Comparison of ENCODE assay signal across 11 cellular contexts in genomic region chr22:39384750-39385480, GRCh38. TPM values are rescaled to one million over a fixed set of nuclear protein-coding genes. Genes with fewer than 3 reads are reported as not detected.
DNase-seq lines count a peak whose midpoint lies in the region; ATAC-seq, FAIRE-seq and TF ChIP-seq lines count a peak whose summit lies in the region.
"Had no signal": no experiment of that assay in that cellular context is flagged by ENCODE, and none has a peak within 500 bp of the region (broad histone marks: within the 10 kb centered on the region; RNA-seq: fewer than 3 reads in every experiment).

No MANE protein-coding gene starts in this region.

- no peak overlapping the region for H2BK15ac ChIP-seq in mesendoderm (replicated peaks; ENCODE audit: low read depth)

- no peak overlapping the region for H2BK5ac ChIP-seq in mesendoderm (ENCODE audit: low read length)

- no peak overlapping the region for H2BK120ac ChIP-seq in mesendoderm (ENCODE audit: low read depth, low read length)

- H4K8ac ChIP-seq in mesendoderm (ENCODE audit: low read depth, low read length), result no peak overlapping the region

- H3K4me2 ChIP-seq in K562 (ENCODE audit: insufficient read depth, low read length), result no peak overlapping the region; the same call in 1 of the 2 replicates
- no peak overlapping the region for H3K4me2 ChIP-seq in mesendoderm (ENCODE audit: low read length)

- H3K27me3 Mint-ChIP-seq in HFFc6 (ENCODE audit: insufficient read depth), result peaks cover 1% of the 10 kb centered on the region; the same call in 1 of the 2 replicates

- no peak overlapping the region for H2AFZ ChIP-seq in K562 (ENCODE audit: low read depth, low read length)

- WGBS in K562 (ENCODE audit: insufficient coverage, low coverage, missing lambda C conversion rate), result 24% methylated on average over 15 of the region's 21 CpGs
- no CpG with 5 or more reads among the region's 21 CpGs for WGBS in mesendoderm (ENCODE audit: extremely low coverage, insufficient coverage, low lambda C conversion rate)

- intact Hi-C loops in K562 (cut with micrococcal nuclease), result loop anchor here (5.0 kb wide), 1 partner anchor 132 kb away; no protein-coding TSS in a partner anchor

- H3K4ac ChIP-seq in mesendoderm (ENCODE audit: low read depth, low read length), result no peak overlapping the region

- CTCF ChIA-PET in K562 (lab: Yijun Ruan, JAX; ENCODE audit: low intra/inter-chr PET ratio), result interaction anchor here (0.6 kb wide), 1 partner anchor 802 kb away, joined by 3 read pairs; no protein-coding TSS in a partner anchor

- no peaks in the 10 kb centered on the region for H3K9me1 ChIP-seq in K562 (ENCODE audit: control insufficient read depth, insufficient read depth, low read length)

- no peak overlapping the region for H2AK5ac ChIP-seq in mesendoderm (ENCODE audit: low read length)

- H4K20me1 ChIP-seq in K562 (replicated peaks; ENCODE audit: control insufficient read depth, insufficient read depth, low read length), result no peaks in the 10 kb centered on the region

- no peak overlapping the region for H3K4me3 Mint-ChIP-seq in HFFc6
- H3K4me3 Mint-ChIP-seq: immature natural killer cell had no signal

- H4K5ac ChIP-seq in mesendoderm (ENCODE audit: low read length), result no peak overlapping the region

- peak; percentile 86 for FAIRE-seq in K562 (lab: Jason Lieb, UNC)

- no TSS peak for BruUV-seq in K562 (replicated peaks; lab: Mats Ljungman, UMichigan)

- peak in 1 of 2 experiments; percentile 43; a peak in 2 of 4 replicates for TF ChIP-seq RAD21 in K562 (CRISPR knock-in tag; conservative IDR thresholded peaks at IDR 0.05 in 1 of 2, IDR thresholded peaks at IDR 0.05 in 1 of 2)

- no peak for TF ChIP-seq EP300 in K562 (IDR thresholded peaks at IDR 0.05; ENCODE audit: low read length)

- DNase-seq in COR-L47 (lab: John Stamatoyannopoulos, UW), result peak; percentile 10
- DNase-seq in HFFc6, result no peak
- peak; percentile 26 to 63 (median 44) for DNase-seq in K562 (ENCODE audit: extremely low read depth in 1 of 4, low spot score in 3 of 4)
- DNase-seq in mesendoderm, result peak; percentile 82
- no peak for DNase-seq in stimulated activated CD4-positive, alpha-beta T cell treated with anti-CD3 and anti-CD28 coated beads, Interleukin-2, amount 100 ng/mL, for 48 hours
- DNase-seq in activated CD4-positive, alpha-beta T cell treated with anti-CD3 and anti-CD28 coated beads, Interleukin-2, amount 50 U/mL, for 4 hours, result no peak
- DNase-seq in UCSD-AML1 (lab: John Stamatoyannopoulos, UW; ENCODE audit: unreplicated experiment), result no peak
- DNase-seq: activated CD4-positive, CD25-positive, alpha-beta regulatory T cell; immature natural killer cell; NCI-H1694 had no signal

- no peak overlapping the region for H3K56ac ChIP-seq in mesendoderm (ENCODE audit: low read length)

- H3K79me1 ChIP-seq in mesendoderm (ENCODE audit: low read length), result no peaks in the 10 kb centered on the region

- in situ Hi-C loops in K562 (cut with MboI), result no loop called here

- no peaks in the 10 kb centered on the region for H3K9me3 Mint-ChIP-seq in HFFc6
- H3K9me3 Mint-ChIP-seq: immature natural killer cell had no signal

- TF ChIP-seq CTCF in HFFc6 (IDR thresholded peaks at IDR 0.05), result peak; percentile 60
- TF ChIP-seq CTCF in K562 (IDR thresholded peaks at IDR 0.05 in 2 of 3, conservative IDR thresholded peaks at IDR 0.05 in 1 of 3; ENCODE audit: insufficient read depth in 2 of 3, low read depth in 1 of 3, low read length in 3 of 3), result peak; percentile 56 to 65 (median 61)

- H3K27me3 ChIP-seq in K562 (ENCODE audit: control insufficient read depth in 2 of 2, insufficient read depth in 2 of 2, low read length in 2 of 2) (no peaks in the 10 kb centered on the region), mesendoderm (ENCODE audit: insufficient read depth, low read length, poor library complexity) (no peaks in the 10 kb centered on the region)

- H3K27ac Mint-ChIP-seq in HFFc6, result 0 out of 2 replicates have a peak overlapping the region, but pooled peaks have one; percentile 43
- H3K27ac Mint-ChIP-seq: immature natural killer cell had no signal

- H3K4me3 ChIP-seq in K562 (no peak overlapping the region), mesendoderm (ENCODE audit: low read length) (no peak overlapping the region)

- H3K36me3 ChIP-seq in K562 (ENCODE audit: control insufficient read depth, insufficient read depth, low read length) (no peaks in the 10 kb centered on the region), mesendoderm (ENCODE audit: control insufficient read depth, insufficient read depth, low read length) (no peaks in the 10 kb centered on the region)

- H3K9me3 ChIP-seq in K562 (replicated peaks; ENCODE audit: control insufficient read depth, insufficient read depth, low read depth, low read length), result no peaks in the 10 kb centered on the region

- H3K9ac ChIP-seq in K562 (ENCODE audit: insufficient read depth in 1 of 2, low read depth in 2 of 2, low read length in 2 of 2) (no peak overlapping the region), mesendoderm (ENCODE audit: low read length) (no peak overlapping the region)

- no peaks in the 10 kb centered on the region for H3K36me3 Mint-ChIP-seq in HFFc6 (ENCODE audit: low read depth)
- H3K36me3 Mint-ChIP-seq: immature natural killer cell had no signal

- H3K27ac ChIP-seq in K562 (ENCODE audit: extremely low read depth, low read depth, low read length) (no peak overlapping the region), mesendoderm (ENCODE audit: low read depth, low read length) (no peak overlapping the region)

- H3K79me2 ChIP-seq in K562 (ENCODE audit: control insufficient read depth, insufficient read depth, low read length) (no peaks in the 10 kb centered on the region), mesendoderm (ENCODE audit: control insufficient read depth, insufficient read depth, low read length) (no peaks in the 10 kb centered on the region)

- H3K18ac ChIP-seq in mesendoderm (ENCODE audit: low read length), result no peak overlapping the region

- H3K4me1 ChIP-seq in K562 (replicated peaks in 1 of 2; ENCODE audit: control insufficient read depth in 2 of 2, insufficient read depth in 2 of 2, low read length in 2 of 2) (peaks cover 0 to 40% of the 10 kb centered on the region in 2 experiments; a peak in 3 of 5 replicates), mesendoderm (ENCODE audit: control insufficient read depth, low read depth, low read length) (no peaks in the 10 kb centered on the region)

- H3K4me1 Mint-ChIP-seq in HFFc6 (ENCODE audit: low read depth), result peaks cover 12% of the 10 kb centered on the region

- no peak for TF ChIP-seq POLR2A in K562 (conservative IDR thresholded peaks at IDR 0.05)

- H3K23ac ChIP-seq in mesendoderm (ENCODE audit: low read length), result no peak overlapping the region

- ATAC-seq in K562 (peak; percentile 77), HG03432 (IDR thresholded peaks at IDR 0.05; ENCODE audit: unreplicated experiment) (no peak)

- POLR2A ChIA-PET in K562 (lab: Yijun Ruan, JAX), result interaction anchor here (0.6 to 0.8 kb wide), 2 partner anchors 22 to 35 kb away, joined by 3 read pairs; no protein-coding TSS in a partner anchor

TF ChIP-seq in K562, 482 proteins besides CTCF, POLR2A, EP300 and RAD21 (continues in another document):
- TF ChIP-seq SMARCB1 (IDR thresholded peaks at IDR 0.05; ENCODE audit: insufficient read length, low read depth), result no peak

RNA-seq across cellular contexts. Expression of gene TAB1, which starts 14.7 kb away (rescaled TPM):
- total RNA-seq in HFFc6 (2021; fragmentation: NEBNext Ultra II Directional; extraction: Animal tissue kit (Norgen Biotek cat#: 25700)), result 10 to 100 TPM; 16.0 to 21.2 (median 17.8) TPM
- 16.6 and 38.2 TPM in 2 replicates for total RNA-seq in K562 (2011; cell fraction: chromatin; rRNA removed; ENCODE audit: low replicate concordance)
- 29.9 and 30.0 TPM in 2 replicates for total RNA-seq in K562 (2011; cell fraction: nucleolus; rRNA removed)
- 13.2 and 22.5 TPM in 2 replicates for total RNA-seq in K562 (2011; cell fraction: nucleoplasm; rRNA removed)
- 9.5 and 14.7 TPM in 2 replicates for total RNA-seq in K562 (2014; rRNA removed)
- total RNA-seq in K562 (2014; rRNA removed; fragmentation: Illumina TruSeq; extraction: Trizol), result 4.1 and 4.9 TPM in 2 replicates
- 10.3 and 10.4 TPM in 2 replicates for total RNA-seq in K562 (2015; rRNA removed; fragmentation: Illumina TruSeq; extraction: Trizol)
- total RNA-seq in K562 (2021), result 20.1 and 20.9 TPM in 2 replicates
- 12.3 and 19.2 TPM in 2 replicates for polyA plus RNA-seq in K562 (2011; rRNA removed)
- polyA plus RNA-seq in K562 (2011; cell fraction: cytosol; rRNA removed), result 15.0 and 31.8 TPM in 2 replicates
- polyA plus RNA-seq in K562 (2011; cell fraction: nucleus; rRNA removed), result 20.2 and 31.0 TPM in 2 replicates
- polyA plus RNA-seq in K562 (2012), result 15.4 and 16.4 TPM in 2 replicates
- polyA plus RNA-seq in K562 (2014; fragmentation: Illumina TruSeq; extraction: Trizol), result 11.5 and 15.2 TPM in 2 replicates
- 1 to 10 TPM in 1 of 2 experiments, under 1 TPM in 1; 0.36 to 1.1 TPM for polyA plus RNA-seq in K562 (2014; fragmentation: Nextera tagmentation; extraction: Ambion mirVana)
- polyA plus RNA-seq in K562 (2014; rRNA removed), result 15.7 and 17.0 TPM in 2 replicates
- polyA minus RNA-seq in K562 (2011; rRNA and poly(A)+ RNA removed), result 13.1 and 18.2 TPM in 2 replicates
- 12.9 and 17.9 TPM in 2 replicates for polyA minus RNA-seq in K562 (2011; cell fraction: cytosol; rRNA and poly(A)+ RNA removed)
- polyA minus RNA-seq in K562 (2011; cell fraction: nucleus; rRNA and poly(A)+ RNA removed), result 11.8 and 18.1 TPM in 2 replicates
- polyA plus RNA-seq in mesendoderm (2013, experiment 1 of 2), result 13.1 TPM
- 12.1 TPM for polyA plus RNA-seq in mesendoderm (2013, experiment 2 of 2)

RNA-seq across cellular contexts. Expression of gene SYNGR1, which starts 35.1 kb away (rescaled TPM):
- total RNA-seq in HFFc6 (2021; fragmentation: NEBNext Ultra II Directional; extraction: Animal tissue kit (Norgen Biotek cat#: 25700)), result 10 to 100 TPM; 16.0 to 20.2 (median 18.5) TPM
- 9.8 and 30.7 TPM in 2 replicates for total RNA-seq in K562 (2011; cell fraction: chromatin; rRNA removed; ENCODE audit: low replicate concordance)
- total RNA-seq in K562 (2011; cell fraction: nucleolus; rRNA removed), result 20.4 and 25.8 TPM in 2 replicates
- total RNA-seq in K562 (2011; cell fraction: nucleoplasm; rRNA removed), result 17.7 and 21.5 TPM in 2 replicates
- total RNA-seq in K562 (2014; rRNA removed) (3.6 and 6.9 TPM in 2 replicates), K562 (2014; rRNA removed; fragmentation: Illumina TruSeq; extraction: Trizol) (1.4 and 2.1 TPM in 2 replicates), K562 (2015; rRNA removed; fragmentation: Illumina TruSeq; extraction: Trizol) (3.2 and 3.3 TPM in 2 replicates), K562 (2021) (12.5 and 13.6 TPM in 2 replicates)
- polyA plus RNA-seq in K562 (2011; rRNA removed) (10.6 and 16.2 TPM in 2 replicates), K562 (2014; fragmentation: Illumina TruSeq; extraction: Trizol) (5.5 and 10.0 TPM in 2 replicates), K562 (2014; fragmentation: Nextera tagmentation; extraction: Ambion mirVana) (1 to 10 TPM; 1.8 to 2.3 TPM), K562 (2014; rRNA removed) (13.7 and 15.9 TPM in 2 replicates)
- 20.6 and 62.9 TPM in 2 replicates for polyA plus RNA-seq in K562 (2011; cell fraction: cytosol; rRNA removed)
- 38.1 and 50.4 TPM in 2 replicates for polyA plus RNA-seq in K562 (2011; cell fraction: nucleus; rRNA removed)
- polyA plus RNA-seq in K562 (2012), result 11.2 and 11.6 TPM in 2 replicates
- 3.3 and 3.6 TPM in 2 replicates for polyA minus RNA-seq in K562 (2011; rRNA and poly(A)+ RNA removed)
- 10.2 and 12.4 TPM in 2 replicates for polyA minus RNA-seq in K562 (2011; cell fraction: cytosol; rRNA and poly(A)+ RNA removed)
- 10.4 and 13.6 TPM in 2 replicates for polyA minus RNA-seq in K562 (2011; cell fraction: nucleus; rRNA and poly(A)+ RNA removed)
- polyA plus RNA-seq in mesendoderm (2013, experiment 1 of 2), result 10.5 TPM
- polyA plus RNA-seq in mesendoderm (2013, experiment 2 of 2), result 10.0 TPM

Comparison
In these comparisons a context has a peak if more than half of its experiments do, and no peak if none do; other contexts are left out.
1. DNase-seq: peak in COR-L47 (single experiment), K562 (4 of 4) and mesendoderm (single experiment); none in HFFc6 (single experiment), stimulated activated CD4-positive, alpha-beta T cell treated with anti-CD3 and anti-CD28 coated beads, Interleukin-2, amount 100 ng/mL, for 48 hours (0 of 2), activated CD4-positive, alpha-beta T cell treated with anti-CD3 and anti-CD28 coated beads, Interleukin-2, amount 50 U/mL, for 4 hours (0 of 2) and UCSD-AML1 (single experiment).